ENCODE assay signal across 27 cellular contexts in genomic region chr2:78439122-78439521, GRCh38.
DNase-seq lines count a peak whose midpoint lies in the region; ATAC-seq and TF ChIP-seq lines count a peak whose summit lies in the region.
"Had no signal": no experiment of that assay in that cellular context is flagged by ENCODE, and none has a peak within 500 bp of the region (broad histone marks: within the 10 kb centered on the region; RNA-seq: fewer than 3 reads in every experiment).

No MANE protein-coding gene starts in this region.

- in situ Hi-C loops in GM13977 (cut with MboI; ENCODE audit: low pct_unique_long_range_greater_than_20kb, low sequenced_read_pairs, unreplicated experiment): no loop called here

- no peaks in the 10 kb centered on the region for H3K9me3 Mint-ChIP-seq in type B pancreatic cell
- H3K9me3 Mint-ChIP-seq in effector memory CD8-positive, alpha-beta T cell: peaks cover 2 to 20% of the 10 kb centered on the region in 2 donors
- H3K9me3 Mint-ChIP-seq: GM23338 had no signal

- H3K36me3 Mint-ChIP-seq in type B pancreatic cell: no peaks in the 10 kb centered on the region
- no peaks in the 10 kb centered on the region for H3K36me3 Mint-ChIP-seq in effector memory CD8-positive, alpha-beta T cell (ENCODE audit: insufficient read depth)
- H3K36me3 Mint-ChIP-seq: CD4-positive, alpha-beta memory T cell; IgD-negative memory B cell had no signal

- no peak overlapping the region for H3K27ac Mint-ChIP-seq in type B pancreatic cell
- H3K27ac Mint-ChIP-seq in effector memory CD8-positive, alpha-beta T cell: no peak overlapping the region
- H3K27ac Mint-ChIP-seq: CD4-positive, alpha-beta memory T cell; GM23338; HFFc6; IgD-negative memory B cell; T-helper 2 cell treated with Interferon-gamma antibody and Interleukin-4, amounts not matched to agents 5 μg/mL and 100 μg/mL, for 36 hours had no signal

- ATAC-seq in HG03095 (IDR thresholded peaks at IDR 0.05; ENCODE audit: unreplicated experiment) (peak; percentile 59), GM18519 (IDR thresholded peaks at IDR 0.05; ENCODE audit: low FRiP score, unreplicated experiment) (no peak)
- ATAC-seq in effector memory CD8-positive, alpha-beta T cell (replicated peaks): no peak
- ATAC-seq: GM23338 had no signal

- TF ChIP-seq CTCF in GM13977 (IDR thresholded peaks at IDR 0.05; ENCODE audit: extremely low read depth, insufficient read depth, missing control alignments): no peak
- TF ChIP-seq CTCF in GM20000 (IDR thresholded peaks at IDR 0.05; ENCODE audit: extremely low read depth, missing control alignments): no peak
- no peak for TF ChIP-seq CTCF in type B pancreatic cell (conservative IDR thresholded peaks at IDR 0.05)

- H3K4me1 Mint-ChIP-seq in type B pancreatic cell (ENCODE audit: unreplicated experiment): no peaks in the 10 kb centered on the region
- no peaks in the 10 kb centered on the region for H3K4me1 Mint-ChIP-seq in effector memory CD8-positive, alpha-beta T cell (ENCODE audit: low read depth in 2 of 2)
- H3K4me1 Mint-ChIP-seq: CD4-positive, alpha-beta memory T cell; GM23338; IgD-negative memory B cell had no signal

- DNase-seq in GM13977 (ENCODE audit: low spot score) (peak; percentile 3), GM20000 (ENCODE audit: low spot score) (peak; percentile 2), RPMI8226 (peak; percentile 4), type B pancreatic cell (ENCODE audit: extremely low spot score, unreplicated experiment) (no peak)
- no peak for DNase-seq in stimulated activated CD4-positive, alpha-beta T cell treated with anti-CD3 and anti-CD28 coated beads, Interleukin-2, amount 100 ng/mL, for 24 hours
- no peak for DNase-seq in effector memory CD8-positive, alpha-beta T cell
- DNase-seq: C1 segment of cervical spinal cord; CD4-positive, alpha-beta memory T cell; COR-L47; DMS53; HFFc6; NCI-H1048; NCI-H1417 treated with DMSO at 0.1 percent for 48 hours; NCI-H1694 treated with DMSO at 0.1 percent for 48 hours; NCI-H2081; NCI-H2171; NCI-H226; NCI-H510A treated with DMSO at 0.1 percent for 48 hours; NCI-H748 treated with DMSO at 0.1 percent for 48 hours; PC-9; SHP77 treated with DMSO at 0.1 percent for 48 hours; T-helper 1 cell had no signal

- H3K27me3 Mint-ChIP-seq in type B pancreatic cell: no peaks in the 10 kb centered on the region
- no peaks in the 10 kb centered on the region for H3K27me3 Mint-ChIP-seq in effector memory CD8-positive, alpha-beta T cell
- H3K27me3 Mint-ChIP-seq: CD4-positive, alpha-beta memory T cell; IgD-negative memory B cell had no signal

- H3K4me3 Mint-ChIP-seq in type B pancreatic cell: no peak overlapping the region
- no peak overlapping the region for H3K4me3 Mint-ChIP-seq in effector memory CD8-positive, alpha-beta T cell
- H3K4me3 Mint-ChIP-seq: CD4-positive, alpha-beta memory T cell; GM23338; HFFc6; IgD-negative memory B cell; T-helper 2 cell treated with Interferon-gamma antibody and Interleukin-4, amounts not matched to agents 5 μg/mL and 100 μg/mL, for 36 hours had no signal

Comparison
In these comparisons a context has a peak if more than half of its experiments do, and no peak if none do; other contexts are left out.
1. DNase-seq: peak in GM13977 (single experiment), GM20000 (single experiment) and RPMI8226 (single experiment); none in type B pancreatic cell (single experiment), stimulated activated CD4-positive, alpha-beta T cell treated with anti-CD3 and anti-CD28 coated beads, Interleukin-2, amount 100 ng/mL, for 24 hours (0 of 2) and effector memory CD8-positive, alpha-beta T cell (0 of 3).